Comparison of ENCODE assay signal across 1 cellular context in genomic region chr1:202965441-202965821, GRCh38.
TF ChIP-seq lines count a peak whose summit lies in the region.

No MANE protein-coding gene starts in this region.

TF ChIP-seq in K562, 482 proteins besides CTCF, POLR2A, EP300 and RAD21:
- TF ChIP-seq, protein P1, sequence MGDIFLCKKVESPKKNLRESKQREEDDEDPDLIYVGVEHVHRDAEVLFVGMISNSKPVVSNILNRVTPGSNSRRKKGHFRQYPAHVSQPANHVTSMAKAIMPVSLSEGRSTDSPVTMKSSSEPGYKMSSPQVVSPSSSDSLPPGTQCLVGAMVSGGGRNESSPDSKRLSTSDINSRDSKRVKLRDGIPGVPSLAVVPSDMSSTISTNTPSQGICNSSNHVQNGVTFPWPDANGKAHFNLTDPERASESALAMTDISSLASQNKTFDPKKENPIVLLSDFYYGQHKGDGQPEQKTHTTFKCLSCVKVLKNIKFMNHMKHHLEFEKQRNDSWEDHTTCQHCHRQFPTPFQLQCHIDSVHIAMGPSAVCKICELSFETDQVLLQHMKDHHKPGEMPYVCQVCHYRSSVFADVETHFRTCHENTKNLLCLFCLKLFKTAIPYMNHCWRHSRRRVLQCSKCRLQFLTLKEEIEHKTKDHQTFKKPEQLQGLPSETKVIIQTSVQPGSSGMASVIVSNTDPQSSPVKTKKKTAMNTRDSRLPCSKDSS (IDR thresholded peaks at IDR 0.05; ENCODE audit: low read depth, partially characterized antibody), result no peak
- no peak for TF ChIP-seq HDAC2 (IDR thresholded peaks at IDR 0.05)
- 0 out of 2 replicates have a peak, but pooled peaks have one; percentile 30 for TF ChIP-seq ZNF384 (IDR thresholded peaks at IDR 0.05; ENCODE audit: low read depth, low read length)
- TF ChIP-seq NFE2L1 (tag; IDR thresholded peaks at IDR 0.05; ENCODE audit: borderline replicate concordance, low read depth), result no peak
- TF ChIP-seq, protein P2, sequence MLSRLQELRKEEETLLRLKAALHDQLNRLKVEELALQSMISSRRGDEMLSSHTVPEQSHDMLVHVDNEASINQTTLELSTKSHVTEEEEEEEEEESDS (CRISPR knock-in tag; IDR thresholded peaks at IDR 0.05), result no peak
- TF ChIP-seq, protein P3, sequence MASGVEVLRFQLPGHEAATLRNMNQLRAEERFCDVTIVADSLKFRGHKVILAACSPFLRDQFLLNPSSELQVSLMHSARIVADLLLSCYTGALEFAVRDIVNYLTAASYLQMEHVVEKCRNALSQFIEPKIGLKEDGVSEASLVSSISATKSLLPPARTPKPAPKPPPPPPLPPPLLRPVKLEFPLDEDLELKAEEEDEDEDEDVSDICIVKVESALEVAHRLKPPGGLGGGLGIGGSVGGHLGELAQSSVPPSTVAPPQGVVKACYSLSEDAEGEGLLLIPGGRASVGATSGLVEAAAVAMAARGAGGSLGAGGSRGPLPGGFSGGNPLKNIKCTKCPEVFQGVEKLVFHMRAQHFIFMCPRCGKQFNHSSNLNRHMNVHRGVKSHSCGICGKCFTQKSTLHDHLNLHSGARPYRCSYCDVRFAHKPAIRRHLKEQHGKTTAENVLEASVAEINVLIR (CRISPR knock-in tag; IDR thresholded peaks at IDR 0.05), result no peak
- TF ChIP-seq CEBPG (CRISPR knock-in tag; IDR thresholded peaks at IDR 0.05), result no peak
- peak in 1 of 2 experiments; percentile 37; a peak in 1 of 4 replicates for TF ChIP-seq CEBPG (tag; conservative IDR thresholded peaks at IDR 0.05 in 1 of 2, IDR thresholded peaks at IDR 0.05 in 1 of 2)
- TF ChIP-seq ZNF24 (IDR thresholded peaks at IDR 0.05), result no peak
- TF ChIP-seq GTF2E2 (tag; IDR thresholded peaks at IDR 0.05), result no peak
- no peak for TF ChIP-seq CCAR2 (IDR thresholded peaks at IDR 0.05; ENCODE audit: low read depth, low read length)
- TF ChIP-seq CCNT2 (IDR thresholded peaks at IDR 0.05; ENCODE audit: borderline replicate concordance, extremely low read depth, insufficient read length, low read depth, low read length), result no peak
- no peak for TF ChIP-seq TCF7L2 (IDR thresholded peaks at IDR 0.05; ENCODE audit: low read depth, low read length)
- TF ChIP-seq KAT7 (CRISPR knock-in tag; IDR thresholded peaks at IDR 0.05; ENCODE audit: borderline replicate concordance), result no peak
- peak; percentile 69 for TF ChIP-seq CEBPB (tag; IDR thresholded peaks at IDR 0.05)
- no peak for TF ChIP-seq TGIF2 (CRISPR knock-in tag; IDR thresholded peaks at IDR 0.05)
